ENCODE assay signal across 30 cellular contexts in genomic region chr5:110194191-110194590, GRCh38.
"Had no signal": no experiment of that assay in that cellular context is flagged by ENCODE, and none has a peak within 500 bp of the region (broad histone marks: within the 10 kb centered on the region; RNA-seq: fewer than 3 reads in every experiment).

No MANE protein-coding gene starts in this region.

- ATAC-seq: activated CD4-positive, alpha-beta T cell treated with anti-CD3 and anti-CD28 coated beads for 36 hours; activated CD4-positive, CD25-positive, alpha-beta regulatory T cell treated with anti-CD3 and anti-CD28 coated beads, Interleukin-2, amount 50 U/mL, for 24 hours; activated CD8-positive, alpha-beta memory T cell treated with anti-CD3 and anti-CD28 coated beads, Interleukin-2, amount 10 ng/mL, durations not matched to agents 7 days and 5 days; activated CD8-positive, alpha-beta T cell treated with anti-CD3 and anti-CD28 coated beads, Interleukin-2, amount 10 ng/mL, durations not matched to agents 7 days and 5 days; activated naive CD8-positive, alpha-beta T cell treated with anti-CD3 and anti-CD28 coated beads, Interleukin-2, amount 50 U/mL, for 24 hours; body of pancreas; T-cell; T-helper 17 cell; WTC11 had no signal

- H3K36me3 ChIP-seq: brain microvascular endothelial cell, breast epithelium, WERI-Rb-1 had no signal

- H3K4me1 ChIP-seq: body of pancreas, breast epithelium had no signal

- H3K27ac ChIP-seq: body of pancreas, brain microvascular endothelial cell, breast epithelium, WERI-Rb-1 had no signal

- DNase-seq: activated CD4-positive, alpha-beta memory T cell treated with anti-CD3 and anti-CD28 coated beads, Interleukin-2, amount 10 ng/mL, durations not matched to agents 7 days and 5 days; activated CD4-positive, alpha-beta T cell treated with anti-CD3 and anti-CD28 coated beads for 1 hour; activated CD4-positive, alpha-beta T cell treated with anti-CD3 and anti-CD28 coated beads for 36 hours; activated CD4-positive, alpha-beta T cell treated with anti-CD3 and anti-CD28 coated beads for 48 hours; activated CD4-positive, alpha-beta T cell treated with anti-CD3 and anti-CD28 coated beads, Interleukin-2, amount 10 ng/mL, durations not matched to agents 7 days and 5 days; activated CD4-positive, alpha-beta T cell treated with anti-CD3 and anti-CD28 coated beads, Interleukin-2, amount 50 U/mL, for 48 hours; activated CD4-positive, CD25-positive, alpha-beta regulatory T cell; activated CD8-positive, alpha-beta memory T cell treated with anti-CD3 and anti-CD28 coated beads for 24 hours; activated CD8-positive, alpha-beta memory T cell treated with anti-CD3 and anti-CD28 coated beads, Interleukin-2, amount 10 ng/mL, durations not matched to agents 7 days and 5 days; activated CD8-positive, alpha-beta memory T cell treated with anti-CD3 and anti-CD28 coated beads, Interleukin-2, amount 50 U/mL, for 48 hours; activated CD8-positive, alpha-beta T cell treated with anti-CD3 and anti-CD28 coated beads, Interleukin-2, amount 10 ng/mL, durations not matched to agents 7 days and 5 days; activated effector memory CD4-positive, alpha-beta T cell treated with Interleukin-2 at 50 U/mL for 16 hours; activated gamma-delta T cell; activated naive CD4-positive, alpha-beta T cell treated with anti-CD3 and anti-CD28 coated beads, Interleukin-2, amount 10 ng/mL, durations not matched to agents 7 days and 5 days; activated naive CD4-positive, alpha-beta T cell treated with Interleukin-2 at 50 U/mL for 16 hours; activated naive CD8-positive, alpha-beta T cell treated with anti-CD3 and anti-CD28 coated beads, Interleukin-2, amount 10 ng/mL, durations not matched to agents 7 days and 5 days; activated naive CD8-positive, alpha-beta T cell treated with anti-CD3 and anti-CD28 coated beads, Interleukin-2, amount 50 U/mL, for 24 hours; activated T-cell treated with anti-CD3 and anti-CD28 coated beads, Interleukin-2, amount 50 U/mL, for 24 hours; activated T-cell treated with anti-CD3 and anti-CD28 coated beads, Interleukin-2, amount 50 U/mL, for 48 hours; amygdala; body of pancreas; brain microvascular endothelial cell; central memory CD4-positive, alpha-beta T cell; T-cell; T-helper 17 cell; T-helper 9 cell; WERI-Rb-1 had no signal

- H3K27me3 ChIP-seq: body of pancreas, brain microvascular endothelial cell, breast epithelium had no signal

- H3K4me3 ChIP-seq: body of pancreas, breast epithelium had no signal

- H3K9me3 ChIP-seq: body of pancreas, breast epithelium had no signal
